ENCODE assay signal across 1 cellular context in genomic region chr17:38674749-38675615, GRCh38.
TF ChIP-seq lines count a peak whose summit lies in the region.

EPOP (minus strand) TSS chr17:38674957; CDS start chr17:38674495, 462 bp downstream.

TF ChIP-seq in IMR-90, 13 proteins besides CTCF, POLR2A, EP300 and RAD21:
- TF ChIP-seq ELK1 (IDR thresholded peaks at IDR 0.05; ENCODE audit: borderline replicate concordance, low read depth, low read length) (no peak), RFX5 (IDR thresholded peaks at IDR 0.05; ENCODE audit: low read depth, low read length) (no peak), SMC3 (IDR thresholded peaks at IDR 0.05; ENCODE audit: low read depth, low read length) (no peak), NFE2L2 (IDR thresholded peaks at IDR 0.05; ENCODE audit: low read depth, low read length) (no peak), USF2 (IDR thresholded peaks at IDR 0.05; ENCODE audit: low read depth, low read length) (peak; percentile 71), MAFK (IDR thresholded peaks at IDR 0.05; ENCODE audit: low read depth, low read length) (no peak), CEBPB (IDR thresholded peaks at IDR 0.05; ENCODE audit: low read depth, low read length) (no peak), FOS (IDR thresholded peaks at IDR 0.05; ENCODE audit: low read depth, low read length) (no peak), MAZ (IDR thresholded peaks at IDR 0.05; ENCODE audit: borderline replicate concordance, low read depth, low read length) (peak; percentile 78; the same call in 1 of the 2 replicates), BHLHE40 (IDR thresholded peaks at IDR 0.05; ENCODE audit: low read depth, low read length) (peak; percentile 74), MXI1 (IDR thresholded peaks at IDR 0.05; ENCODE audit: borderline replicate concordance, low read depth, low read length) (peak; percentile 97), CHD1 (IDR thresholded peaks at IDR 0.05; ENCODE audit: low read depth, low read length) (no peak), RCOR1 (IDR thresholded peaks at IDR 0.05; ENCODE audit: insufficient replicate concordance, low read length) (peak; percentile 55)
